Comparison of ENCODE assay signal across 1 cellular context in the genomic region with DNA sequence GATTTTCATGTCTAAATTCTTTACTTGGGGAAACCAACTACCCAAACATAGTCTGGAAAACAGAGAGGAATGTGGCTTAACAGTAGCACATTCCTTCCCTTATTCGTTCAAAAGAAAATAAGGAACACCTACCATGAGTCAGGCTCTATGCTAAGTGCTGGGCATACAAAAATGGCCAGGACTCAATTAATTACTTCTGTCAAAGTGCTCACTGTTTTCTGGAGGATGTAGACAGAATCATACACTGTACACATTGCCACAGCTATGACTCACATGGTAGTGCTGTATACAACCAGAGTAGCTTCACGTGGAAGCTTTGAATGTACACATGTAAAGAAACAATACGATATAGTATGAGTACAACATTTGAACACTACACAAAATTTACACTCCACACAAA.
TF ChIP-seq lines count a peak whose summit lies in the region.

No MANE protein-coding gene starts in this region.

TF ChIP-seq in IMR-90, 13 proteins besides CTCF, POLR2A, EP300 and RAD21 (continued from another document):
- no peak for TF ChIP-seq NFE2L2 (IDR thresholded peaks at IDR 0.05; ENCODE audit: low read depth, low read length)
- TF ChIP-seq, protein P1, sequence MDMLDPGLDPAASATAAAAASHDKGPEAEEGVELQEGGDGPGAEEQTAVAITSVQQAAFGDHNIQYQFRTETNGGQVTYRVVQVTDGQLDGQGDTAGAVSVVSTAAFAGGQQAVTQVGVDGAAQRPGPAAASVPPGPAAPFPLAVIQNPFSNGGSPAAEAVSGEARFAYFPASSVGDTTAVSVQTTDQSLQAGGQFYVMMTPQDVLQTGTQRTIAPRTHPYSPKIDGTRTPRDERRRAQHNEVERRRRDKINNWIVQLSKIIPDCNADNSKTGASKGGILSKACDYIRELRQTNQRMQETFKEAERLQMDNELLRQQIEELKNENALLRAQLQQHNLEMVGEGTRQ (IDR thresholded peaks at IDR 0.05; ENCODE audit: low read depth, low read length): no peak
- TF ChIP-seq RFX5 (IDR thresholded peaks at IDR 0.05; ENCODE audit: low read depth, low read length): no peak
- TF ChIP-seq BHLHE40 (IDR thresholded peaks at IDR 0.05; ENCODE audit: low read depth, low read length): peak; percentile 66
- no peak for TF ChIP-seq RCOR1 (IDR thresholded peaks at IDR 0.05; ENCODE audit: insufficient replicate concordance, low read length)
